1 cellular context compared by ENCODE assay signal in the genomic region with DNA sequence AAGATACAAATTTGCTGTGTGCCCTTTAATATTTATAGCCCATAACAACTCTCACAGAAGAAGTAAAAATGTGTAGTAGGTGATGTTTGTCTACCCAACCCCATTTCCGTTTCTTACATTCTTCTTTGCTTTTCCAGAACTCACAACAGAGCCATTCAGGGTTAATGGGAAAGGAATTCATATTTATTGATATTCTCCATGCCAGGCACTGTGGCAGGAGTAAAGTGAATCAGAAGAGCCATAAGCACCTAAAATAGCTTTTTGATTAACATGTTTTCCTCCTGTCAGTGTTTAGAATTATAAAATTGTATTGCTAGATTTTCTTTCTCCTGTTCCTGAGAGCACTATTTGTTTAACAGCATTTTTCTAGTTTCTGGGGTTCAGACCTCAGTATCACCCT.
TF ChIP-seq lines count a peak whose summit lies in the region.

No MANE protein-coding gene starts in this region.

TF ChIP-seq in WTC11, 78 proteins besides CTCF, POLR2A, EP300 and RAD21 (continued from another document):
- TF ChIP-seq, protein P1, sequence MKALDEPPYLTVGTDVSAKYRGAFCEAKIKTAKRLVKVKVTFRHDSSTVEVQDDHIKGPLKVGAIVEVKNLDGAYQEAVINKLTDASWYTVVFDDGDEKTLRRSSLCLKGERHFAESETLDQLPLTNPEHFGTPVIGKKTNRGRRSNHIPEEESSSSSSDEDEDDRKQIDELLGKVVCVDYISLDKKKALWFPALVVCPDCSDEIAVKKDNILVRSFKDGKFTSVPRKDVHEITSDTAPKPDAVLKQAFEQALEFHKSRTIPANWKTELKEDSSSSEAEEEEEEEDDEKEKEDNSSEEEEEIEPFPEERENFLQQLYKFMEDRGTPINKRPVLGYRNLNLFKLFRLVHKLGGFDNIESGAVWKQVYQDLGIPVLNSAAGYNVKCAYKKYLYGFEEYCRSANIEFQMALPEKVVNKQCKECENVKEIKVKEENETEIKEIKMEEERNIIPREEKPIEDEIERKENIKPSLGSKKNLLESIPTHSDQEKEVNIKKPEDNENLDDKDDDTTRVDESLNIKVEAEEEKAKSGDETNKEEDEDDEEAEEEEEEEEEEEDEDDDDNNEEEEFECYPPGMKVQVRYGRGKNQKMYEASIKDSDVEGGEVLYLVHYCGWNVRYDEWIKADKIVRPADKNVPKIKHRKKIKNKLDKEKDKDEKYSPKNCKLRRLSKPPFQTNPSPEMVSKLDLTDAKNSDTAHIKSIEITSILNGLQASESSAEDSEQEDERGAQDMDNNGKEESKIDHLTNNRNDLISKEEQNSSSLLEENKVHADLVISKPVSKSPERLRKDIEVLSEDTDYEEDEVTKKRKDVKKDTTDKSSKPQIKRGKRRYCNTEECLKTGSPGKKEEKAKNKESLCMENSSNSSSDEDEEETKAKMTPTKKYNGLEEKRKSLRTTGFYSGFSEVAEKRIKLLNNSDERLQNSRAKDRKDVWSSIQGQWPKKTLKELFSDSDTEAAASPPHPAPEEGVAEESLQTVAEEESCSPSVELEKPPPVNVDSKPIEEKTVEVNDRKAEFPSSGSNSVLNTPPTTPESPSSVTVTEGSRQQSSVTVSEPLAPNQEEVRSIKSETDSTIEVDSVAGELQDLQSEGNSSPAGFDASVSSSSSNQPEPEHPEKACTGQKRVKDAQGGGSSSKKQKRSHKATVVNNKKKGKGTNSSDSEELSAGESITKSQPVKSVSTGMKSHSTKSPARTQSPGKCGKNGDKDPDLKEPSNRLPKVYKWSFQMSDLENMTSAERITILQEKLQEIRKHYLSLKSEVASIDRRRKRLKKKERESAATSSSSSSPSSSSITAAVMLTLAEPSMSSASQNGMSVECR (CRISPR knock-in tag; IDR thresholded peaks at IDR 0.05; ENCODE audit: borderline replicate concordance) = no peak
